ENCODE assay signal across 6 cellular contexts in the genomic region with DNA sequence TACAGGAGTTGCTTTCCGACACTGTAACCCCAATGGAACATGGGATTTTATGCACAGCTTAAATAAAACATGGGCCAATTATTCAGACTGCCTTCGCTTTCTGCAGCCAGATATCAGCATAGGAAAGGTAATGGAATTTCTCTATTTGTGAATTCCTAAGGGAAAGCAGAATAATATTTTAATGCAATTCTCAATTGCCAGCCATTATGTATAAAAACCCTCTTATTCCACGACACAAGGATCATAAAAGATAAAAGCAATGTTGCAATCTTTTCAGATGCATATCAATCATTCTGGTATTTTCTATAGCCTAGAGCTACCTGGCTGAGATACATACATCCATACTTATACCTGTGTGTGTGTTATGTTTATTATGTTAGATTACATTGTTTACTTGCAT. TPM values are rescaled to one million over a fixed set of nuclear protein-coding genes. Genes with fewer than 3 reads are reported as not detected.
"Had no signal": no experiment of that assay in that cellular context is flagged by ENCODE, and none has a peak within 500 bp of the region (broad histone marks: within the 10 kb centered on the region; RNA-seq: fewer than 3 reads in every experiment).

No MANE protein-coding gene starts in this region.

- H3K4me3 ChIP-seq: K562 had no signal

- H3K27ac ChIP-seq: HL-60 had no signal

- DNase-seq: IMR-90, KBM-7, KG1 had no signal

RNA-seq across cellular contexts. Expression of gene PTH2R, which starts 31.2 kb away (rescaled TPM):
- polyA plus RNA-seq: HepG2, IMR-90 had no signal
